ENCODE assay signal across 1 cellular context in the genomic region with DNA sequence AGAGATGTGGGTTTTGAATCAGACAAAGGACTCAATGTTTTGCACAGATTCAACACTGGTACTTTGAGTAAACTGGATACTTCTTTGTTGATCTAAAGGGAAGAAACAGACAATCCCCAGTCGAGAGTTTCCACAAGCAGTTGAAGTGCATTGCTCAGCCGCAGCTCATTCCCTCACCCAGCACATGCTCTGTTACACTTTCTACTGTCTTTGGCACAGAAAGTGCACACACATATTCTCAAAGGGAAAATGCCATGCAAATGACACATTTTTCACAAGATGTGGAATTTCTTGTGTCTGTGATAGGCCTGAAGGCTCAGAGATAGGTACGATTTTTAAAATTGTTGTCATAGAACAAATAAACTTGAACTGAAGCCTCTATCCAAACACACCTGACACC.
TF ChIP-seq lines count a peak whose summit lies in the region.

No MANE protein-coding gene starts in this region.

TF ChIP-seq in GM23338, 12 proteins besides CTCF, POLR2A, EP300 and RAD21 (continued from another document):
- TF ChIP-seq, protein P1, sequence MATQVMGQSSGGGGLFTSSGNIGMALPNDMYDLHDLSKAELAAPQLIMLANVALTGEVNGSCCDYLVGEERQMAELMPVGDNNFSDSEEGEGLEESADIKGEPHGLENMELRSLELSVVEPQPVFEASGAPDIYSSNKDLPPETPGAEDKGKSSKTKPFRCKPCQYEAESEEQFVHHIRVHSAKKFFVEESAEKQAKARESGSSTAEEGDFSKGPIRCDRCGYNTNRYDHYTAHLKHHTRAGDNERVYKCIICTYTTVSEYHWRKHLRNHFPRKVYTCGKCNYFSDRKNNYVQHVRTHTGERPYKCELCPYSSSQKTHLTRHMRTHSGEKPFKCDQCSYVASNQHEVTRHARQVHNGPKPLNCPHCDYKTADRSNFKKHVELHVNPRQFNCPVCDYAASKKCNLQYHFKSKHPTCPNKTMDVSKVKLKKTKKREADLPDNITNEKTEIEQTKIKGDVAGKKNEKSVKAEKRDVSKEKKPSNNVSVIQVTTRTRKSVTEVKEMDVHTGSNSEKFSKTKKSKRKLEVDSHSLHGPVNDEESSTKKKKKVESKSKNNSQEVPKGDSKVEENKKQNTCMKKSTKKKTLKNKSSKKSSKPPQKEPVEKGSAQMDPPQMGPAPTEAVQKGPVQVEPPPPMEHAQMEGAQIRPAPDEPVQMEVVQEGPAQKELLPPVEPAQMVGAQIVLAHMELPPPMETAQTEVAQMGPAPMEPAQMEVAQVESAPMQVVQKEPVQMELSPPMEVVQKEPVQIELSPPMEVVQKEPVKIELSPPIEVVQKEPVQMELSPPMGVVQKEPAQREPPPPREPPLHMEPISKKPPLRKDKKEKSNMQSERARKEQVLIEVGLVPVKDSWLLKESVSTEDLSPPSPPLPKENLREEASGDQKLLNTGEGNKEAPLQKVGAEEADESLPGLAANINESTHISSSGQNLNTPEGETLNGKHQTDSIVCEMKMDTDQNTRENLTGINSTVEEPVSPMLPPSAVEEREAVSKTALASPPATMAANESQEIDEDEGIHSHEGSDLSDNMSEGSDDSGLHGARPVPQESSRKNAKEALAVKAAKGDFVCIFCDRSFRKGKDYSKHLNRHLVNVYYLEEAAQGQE (IDR thresholded peaks at IDR 0.05; ENCODE audit: unreplicated experiment): no peak
- TF ChIP-seq, protein P2, sequence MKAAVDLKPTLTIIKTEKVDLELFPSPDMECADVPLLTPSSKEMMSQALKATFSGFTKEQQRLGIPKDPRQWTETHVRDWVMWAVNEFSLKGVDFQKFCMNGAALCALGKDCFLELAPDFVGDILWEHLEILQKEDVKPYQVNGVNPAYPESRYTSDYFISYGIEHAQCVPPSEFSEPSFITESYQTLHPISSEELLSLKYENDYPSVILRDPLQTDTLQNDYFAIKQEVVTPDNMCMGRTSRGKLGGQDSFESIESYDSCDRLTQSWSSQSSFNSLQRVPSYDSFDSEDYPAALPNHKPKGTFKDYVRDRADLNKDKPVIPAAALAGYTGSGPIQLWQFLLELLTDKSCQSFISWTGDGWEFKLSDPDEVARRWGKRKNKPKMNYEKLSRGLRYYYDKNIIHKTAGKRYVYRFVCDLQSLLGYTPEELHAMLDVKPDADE (IDR thresholded peaks at IDR 0.05): no peak
- no peak for TF ChIP-seq EZH2phosphoT487 (IDR thresholded peaks at IDR 0.05; ENCODE audit: unreplicated experiment)
- TF ChIP-seq EZH2 (IDR thresholded peaks at IDR 0.05; ENCODE audit: low read depth, unreplicated experiment): no peak
- TF ChIP-seq ZNF331 (CRISPR knock-in tag; IDR thresholded peaks at IDR 0.05; ENCODE audit: low read depth): no peak
